Comparison of ENCODE assay signal across 3 cellular contexts in genomic region chr20:46786566-46786965, GRCh38.
"Had no signal": no experiment of that assay in that cellular context is flagged by ENCODE, and none has a peak within 500 bp of the region (broad histone marks: within the 10 kb centered on the region; RNA-seq: fewer than 3 reads in every experiment).

No MANE protein-coding gene starts in this region.

- ATAC-seq: GM12878 had no signal

- DNase-seq: GDM1, GF-D8 had no signal

- H3K4me3 ChIP-seq: GM12878 had no signal
